Comparison of ENCODE assay signal across 8 cellular contexts in the genomic region with DNA sequence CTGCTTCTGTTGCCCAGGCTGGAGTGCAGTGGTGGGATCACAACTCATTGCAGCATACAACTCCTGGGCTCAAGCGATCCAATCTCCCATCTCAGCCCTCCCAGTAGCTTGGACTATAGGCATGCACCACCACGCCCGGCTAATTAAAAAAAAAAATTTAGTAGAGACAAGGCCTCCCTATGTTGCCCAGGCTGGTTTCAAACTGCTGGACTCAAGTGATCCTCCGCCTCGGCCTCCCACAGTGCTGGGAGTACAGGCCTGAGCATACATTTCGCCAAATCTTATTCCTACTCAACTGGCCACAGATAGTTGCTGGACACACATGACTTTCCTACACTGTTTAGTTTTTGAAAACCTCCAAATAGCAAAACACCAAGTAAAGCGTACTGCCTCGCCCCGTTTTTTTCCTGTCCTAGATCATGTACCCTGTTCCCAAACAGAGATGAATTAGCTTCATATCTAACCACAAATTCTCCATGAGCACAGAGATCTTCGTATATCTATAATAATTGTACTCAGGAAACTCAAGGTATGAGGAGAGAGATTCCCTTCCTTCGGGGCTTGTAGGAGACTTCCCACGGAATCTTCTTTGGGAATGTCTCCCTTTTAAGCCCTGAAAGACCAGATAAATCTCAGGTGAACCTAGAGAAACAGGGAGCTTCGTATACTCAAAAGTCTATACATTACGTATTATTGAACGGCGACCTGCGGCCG. TPM values are rescaled to one million over a fixed set of nuclear protein-coding genes. Genes with fewer than 3 reads are reported as not detected.
DNase-seq lines count a peak whose midpoint lies in the region; ATAC-seq and TF ChIP-seq lines count a peak whose summit lies in the region.

No MANE protein-coding gene starts in this region.

- H3K27me3 ChIP-seq in DOHH2 (ENCODE audit: control insufficient read depth, low read length) (no peaks in the 10 kb centered on the region), MM.1S (replicated peaks; ENCODE audit: insufficient read depth, low read length) (no peaks in the 10 kb centered on the region)

- H3K36me3 ChIP-seq in DOHH2 (ENCODE audit: control insufficient read depth, low read length), result peaks cover 34% of the 10 kb centered on the region
- H3K36me3 ChIP-seq in MM.1S (replicated peaks; ENCODE audit: insufficient read depth, low read length), result no peaks in the 10 kb centered on the region

- H3K9ac ChIP-seq in MM.1S (ENCODE audit: low read length), result no peak overlapping the region

- DNase-seq in MM.1S (no peak), osteocyte (ENCODE audit: extremely low spot score, unreplicated experiment) (no peak), NCI-H2107 treated with DMSO at 0.1 percent for 48 hours (lab: John Stamatoyannopoulos, UW; ENCODE audit: unreplicated experiment) (no peak)
- no peak for DNase-seq in effector memory CD8-positive, alpha-beta T cell
- DNase-seq in stimulated activated CD4-positive, alpha-beta T cell treated with anti-CD3 and anti-CD28 coated beads, Interleukin-4, amount 100 ng/mL, for 24 hours, result no peak

- TF ChIP-seq CTCF in DOHH2 (IDR thresholded peaks at IDR 0.05; ENCODE audit: low read depth, low read length, poor library complexity, severe bottlenecking) (no peak), MM.1S (IDR thresholded peaks at IDR 0.05; ENCODE audit: low read length) (no peak), osteocyte (IDR thresholded peaks at IDR 0.05) (no peak)

- H3K4me3 ChIP-seq in DOHH2 (ENCODE audit: low read length), result peak overlapping the region; percentile 100
- H3K4me3 ChIP-seq in MM.1S (ENCODE audit: low read length), result peak overlapping the region; percentile 81

- H3K9me2 ChIP-seq in DOHH2 (replicated peaks; ENCODE audit: control insufficient read depth, low read length), result no peaks in the 10 kb centered on the region
- no peaks in the 10 kb centered on the region for H3K9me2 ChIP-seq in MM.1S (replicated peaks; ENCODE audit: insufficient read depth, low read length)

- 0 out of 2 replicates have a peak, but pooled peaks cover 8% of the 10 kb centered on the region for H4K20me1 ChIP-seq in DOHH2 (ENCODE audit: control insufficient read depth, insufficient read depth, low read depth, low read length)
- no peaks in the 10 kb centered on the region for H4K20me1 ChIP-seq in MM.1S (ENCODE audit: insufficient read depth, low read length)

- H3K9me3 ChIP-seq in DOHH2 (ENCODE audit: control insufficient read depth, insufficient read depth, low read length) (no peaks in the 10 kb centered on the region), MM.1S (replicated peaks; ENCODE audit: insufficient read depth, low read length) (no peaks in the 10 kb centered on the region)

- H3K36me3 Mint-ChIP-seq in effector memory CD8-positive, alpha-beta T cell (ENCODE audit: insufficient read depth), result no peaks in the 10 kb centered on the region
- H3K36me3 Mint-ChIP-seq in osteocyte (ENCODE audit: unreplicated experiment), result no peaks in the 10 kb centered on the region

- H3K79me2 ChIP-seq in DOHH2 (ENCODE audit: control insufficient read depth, low read length) (peaks cover 49% of the 10 kb centered on the region), MM.1S (ENCODE audit: low read length) (peaks cover 35% of the 10 kb centered on the region)

- ATAC-seq in effector memory CD8-positive, alpha-beta T cell (replicated peaks), result no peak
- ATAC-seq in HG02763 (IDR thresholded peaks at IDR 0.05; ENCODE audit: unreplicated experiment), result no peak
- no peak for ATAC-seq in HG02970 (IDR thresholded peaks at IDR 0.05; ENCODE audit: low FRiP score, unreplicated experiment)

- peak overlapping the region; percentile 91 to 96 for H3K4me3 Mint-ChIP-seq in effector memory CD8-positive, alpha-beta T cell
- peak overlapping the region; percentile 89 for H3K4me3 Mint-ChIP-seq in osteocyte (ENCODE audit: unreplicated experiment)

- no peaks in the 10 kb centered on the region for H3K9me3 Mint-ChIP-seq in effector memory CD8-positive, alpha-beta T cell
- no peaks in the 10 kb centered on the region for H3K9me3 Mint-ChIP-seq in osteocyte (ENCODE audit: unreplicated experiment)

- H3K4me1 Mint-ChIP-seq in effector memory CD8-positive, alpha-beta T cell (ENCODE audit: low read depth in 2 of 2), result peaks cover 16 to 29% of the 10 kb centered on the region in 2 donors
- H3K4me1 Mint-ChIP-seq in osteocyte (ENCODE audit: unreplicated experiment), result peaks cover 32% of the 10 kb centered on the region

- H3K27ac ChIP-seq in DOHH2 (ENCODE audit: low read depth, low read length), result peak overlapping the region; percentile 85
- H3K27ac ChIP-seq in MM.1S (ENCODE audit: low read length), result peak overlapping the region; percentile 88; the same call in 1 of the 2 replicates

- peaks cover 21 to 24% of the 10 kb centered on the region in 2 donors for H3K27me3 Mint-ChIP-seq in effector memory CD8-positive, alpha-beta T cell
- H3K27me3 Mint-ChIP-seq in osteocyte (ENCODE audit: unreplicated experiment), result no peaks in the 10 kb centered on the region

- H3F3A ChIP-seq in DOHH2 (ENCODE audit: control insufficient read depth, insufficient read depth), result no peaks in the 10 kb centered on the region; the same call in 1 of the 2 replicates
- peaks cover 12% of the 10 kb centered on the region; the same call in 1 of the 2 replicates for H3F3A ChIP-seq in MM.1S (ENCODE audit: insufficient read depth, low read length)

- H3K27ac Mint-ChIP-seq in effector memory CD8-positive, alpha-beta T cell, result peak overlapping the region; percentile 90 to 93
- peak overlapping the region; percentile 93 for H3K27ac Mint-ChIP-seq in osteocyte (ENCODE audit: unreplicated experiment)

- peak overlapping the region; percentile 73 for H3K4me2 ChIP-seq in DOHH2 (ENCODE audit: low read length)
- peak overlapping the region; percentile 59 for H3K4me2 ChIP-seq in MM.1S (ENCODE audit: low read depth, low read length)

- peaks cover 36% of the 10 kb centered on the region for H3K4me1 ChIP-seq in DOHH2 (ENCODE audit: control insufficient read depth, low read length)
- H3K4me1 ChIP-seq in MM.1S (ENCODE audit: low read length), result peaks cover 8% of the 10 kb centered on the region

- peak overlapping the region; percentile 61 for H2AFZ ChIP-seq in MM.1S (ENCODE audit: low read length)

RNA-seq across cellular contexts. Expression of gene C2orf69, which starts 0.6 kb away (rescaled TPM):
- total RNA-seq in osteocyte, result 8.8 and 9.3 TPM in 2 replicates

RNA-seq across cellular contexts. Expression of gene TYW5, which starts 44.8 kb away (rescaled TPM):
- 7.4 and 7.9 TPM in 2 replicates for total RNA-seq in osteocyte

RNA-seq across cellular contexts. Expression of gene MAIP1, which starts 44.9 kb away (rescaled TPM):
- total RNA-seq in osteocyte, result 12.0 and 13.8 TPM in 2 replicates

RNA-seq across cellular contexts. Expression of gene FTCDNL1, which starts 59.5 kb away (rescaled TPM):
- total RNA-seq in osteocyte, result 0.76 TPM in 1 of 2 replicates, not detected in the other
